1 cellular context compared by ENCODE assay signal in genomic region chr12:75986001-75986739, GRCh38.
A peak's percentile ranks its signal among the peaks of the same experiment; 100 is the strongest.
TF ChIP-seq lines count a peak whose summit lies in the region.

No MANE protein-coding gene starts in this region.

TF ChIP-seq in HepG2, 621 proteins besides CTCF, POLR2A, EP300 and RAD21 (continued from another document and continues in another):
- TF ChIP-seq ARID3A (IDR thresholded peaks at IDR 0.05; ENCODE audit: low read depth, low read length) (peak; percentile 56; the same call in 1 of the 2 replicates), SALL1 (CRISPR knock-in tag; IDR thresholded peaks at IDR 0.05) (0 out of 2 replicates have a peak, but pooled peaks have one; percentile 24), MEIS1 (CRISPR knock-in tag; IDR thresholded peaks at IDR 0.05; ENCODE audit: borderline replicate concordance) (0 out of 2 replicates have a peak, but pooled peaks have one; percentile 10), ZNF672 (CRISPR knock-in tag; IDR thresholded peaks at IDR 0.05) (no peak), AHDC1 (CRISPR knock-in tag; IDR thresholded peaks at IDR 0.05; ENCODE audit: borderline replicate concordance) (peak; percentile 28; the same call in 1 of the 2 replicates), ZNF83 (CRISPR knock-in tag; IDR thresholded peaks at IDR 0.05; ENCODE audit: borderline replicate concordance) (no peak), ZNF550 (CRISPR knock-in tag; IDR thresholded peaks at IDR 0.05; ENCODE audit: borderline replicate concordance) (no peak), ZNF317 (CRISPR knock-in tag; IDR thresholded peaks at IDR 0.05) (no peak), KLF16 (CRISPR knock-in tag; IDR thresholded peaks at IDR 0.05) (no peak), EHMT2 (IDR thresholded peaks at IDR 0.05; ENCODE audit: borderline replicate concordance, low read depth, low read length) (no peak), ZNF251 (CRISPR knock-in tag; IDR thresholded peaks at IDR 0.05) (no peak), SAP130 (CRISPR knock-in tag; IDR thresholded peaks at IDR 0.05; ENCODE audit: low read depth) (peak; percentile 28; the same call in 1 of the 2 replicates), ZKSCAN5 (CRISPR knock-in tag; IDR thresholded peaks at IDR 0.05) (no peak), ZBTB39 (CRISPR knock-in tag; IDR thresholded peaks at IDR 0.05) (no peak), IRF2 (CRISPR knock-in tag; IDR thresholded peaks at IDR 0.05) (0 out of 2 replicates have a peak, but pooled peaks have one; percentile 9), HHEX (CRISPR knock-in tag; IDR thresholded peaks at IDR 0.05) (no peak), MIXL1 (CRISPR knock-in tag; IDR thresholded peaks at IDR 0.05) (peak; percentile 48; the same call in 1 of the 2 replicates), ZNF772 (CRISPR knock-in tag; IDR thresholded peaks at IDR 0.05) (no peak), HDAC6 (IDR thresholded peaks at IDR 0.05; ENCODE audit: low read depth, low read length) (no peak), GATA4 (IDR thresholded peaks at IDR 0.05; ENCODE audit: borderline replicate concordance, low read depth) (no peak), POGZ (CRISPR knock-in tag; IDR thresholded peaks at IDR 0.05) (peak; percentile 34; the same call in 1 of the 2 replicates), HNF4A (CRISPR knock-in tag; IDR thresholded peaks at IDR 0.05) (peak; percentile 47), BRF2 (CRISPR knock-in tag; IDR thresholded peaks at IDR 0.05) (no peak), KLF11 (CRISPR knock-in tag; IDR thresholded peaks at IDR 0.05) (peak; percentile 9; the same call in 1 of the 2 replicates), ZNF749 (CRISPR knock-in tag; IDR thresholded peaks at IDR 0.05; ENCODE audit: borderline replicate concordance) (no peak), REPIN1 (CRISPR knock-in tag; IDR thresholded peaks at IDR 0.05; ENCODE audit: borderline replicate concordance, low read depth) (0 out of 2 replicates have a peak, but pooled peaks have one; percentile 24), ZNF549 (CRISPR knock-in tag; IDR thresholded peaks at IDR 0.05) (no peak), POLR2G (IDR thresholded peaks at IDR 0.05; ENCODE audit: low read depth, low read length) (peak; percentile 42; the same call in 1 of the 2 replicates), SNAPC2 (CRISPR knock-in tag; IDR thresholded peaks at IDR 0.05) (no peak), MXI1 (IDR thresholded peaks at IDR 0.05; ENCODE audit: borderline replicate concordance, low read depth, low read length) (no peak), NCOR1 (IDR thresholded peaks at IDR 0.05; ENCODE audit: borderline replicate concordance, low read length) (0 out of 2 replicates have a peak, but pooled peaks have one; percentile 48), ATF2 (CRISPR knock-in tag; IDR thresholded peaks at IDR 0.05) (no peak), SNAI1 (CRISPR knock-in tag; IDR thresholded peaks at IDR 0.05; ENCODE audit: borderline replicate concordance) (0 out of 2 replicates have a peak, but pooled peaks have one; percentile 45), PAXIP1 (CRISPR knock-in tag; conservative IDR thresholded peaks at IDR 0.05) (peak; percentile 38; the same call in 1 of the 2 replicates), TIGD3 (CRISPR knock-in tag; IDR thresholded peaks at IDR 0.05; ENCODE audit: borderline replicate concordance) (no peak), TCF7 (IDR thresholded peaks at IDR 0.05; ENCODE audit: low read depth) (no peak), ASH2L (IDR thresholded peaks at IDR 0.05; ENCODE audit: insufficient read length, low read depth, low read length) (peak; percentile 72), ZMYM4 (CRISPR knock-in tag; IDR thresholded peaks at IDR 0.05) (0 out of 2 replicates have a peak, but pooled peaks have one; percentile 11), DPF2 (CRISPR knock-in tag; IDR thresholded peaks at IDR 0.05; ENCODE audit: borderline replicate concordance, low read depth) (no peak), ONECUT2 (CRISPR knock-in tag; IDR thresholded peaks at IDR 0.05) (peak; percentile 77), MED1 (CRISPR knock-in tag; IDR thresholded peaks at IDR 0.05) (no peak), TAF1 (CRISPR knock-in tag; IDR thresholded peaks at IDR 0.05) (no peak), DMAP1 (CRISPR knock-in tag; IDR thresholded peaks at IDR 0.05) (0 out of 2 replicates have a peak, but pooled peaks have one; percentile 20), SMAD3 (CRISPR knock-in tag; IDR thresholded peaks at IDR 0.05) (no peak), NR2F1 (CRISPR knock-in tag; IDR thresholded peaks at IDR 0.05) (no peak), KLF9 (CRISPR knock-in tag; IDR thresholded peaks at IDR 0.05; ENCODE audit: low read depth) (no peak), PHF21A (CRISPR knock-in tag; IDR thresholded peaks at IDR 0.05) (peak; percentile 40; the same call in 1 of the 2 replicates), ATF1 (CRISPR knock-in tag; IDR thresholded peaks at IDR 0.05) (0 out of 2 replicates have a peak, but pooled peaks have one; percentile 26), GATAD2A (CRISPR knock-in tag; IDR thresholded peaks at IDR 0.05) (0 out of 2 replicates have a peak, but pooled peaks have one; percentile 9), ZNF713 (CRISPR knock-in tag; IDR thresholded peaks at IDR 0.05) (no peak), CCDC6 (CRISPR knock-in tag; IDR thresholded peaks at IDR 0.05) (no peak), ZSCAN9 (CRISPR knock-in tag; IDR thresholded peaks at IDR 0.05; ENCODE audit: borderline replicate concordance) (no peak), HNF4G (IDR thresholded peaks at IDR 0.05; ENCODE audit: borderline replicate concordance, low read depth, low read length) (0 out of 2 replicates have a peak, but pooled peaks have one; percentile 16), HNF4G (CRISPR knock-in tag; IDR thresholded peaks at IDR 0.05; ENCODE audit: borderline replicate concordance, low read depth) (no peak), ZNF543 (CRISPR knock-in tag; IDR thresholded peaks at IDR 0.05) (no peak), NFATC3 (CRISPR knock-in tag; IDR thresholded peaks at IDR 0.05) (no peak), IKZF1 (IDR thresholded peaks at IDR 0.05) (no peak)
